In genomic region chr12:53337998-53338397, GRCh38 we compare ENCODE assay signal across 17 cellular contexts. TPM values are rescaled to one million over a fixed set of nuclear protein-coding genes. Genes with fewer than 3 reads are reported as not detected.
"Had no signal": no experiment of that assay in that cellular context is flagged by ENCODE, and none has a peak within 500 bp of the region (broad histone marks: within the 10 kb centered on the region; RNA-seq: fewer than 3 reads in every experiment).

No MANE protein-coding gene starts in this region.

- H3K27ac Mint-ChIP-seq: activated CD8-positive, alpha-beta memory T cell treated with anti-CD3 and anti-CD28 coated beads, Interleukin-2, amount 10 ng/mL, durations not matched to agents 7 days and 5 days; activated T-cell treated with anti-CD3 and anti-CD28 coated beads, Interleukin-2, amount 50 U/mL, for 24 hours; memory B cell; nephron progenitor cell had no signal

- ATAC-seq: activated CD8-positive, alpha-beta memory T cell treated with anti-CD3 and anti-CD28 coated beads, Interleukin-2, amount 10 ng/mL, durations not matched to agents 7 days and 5 days; gastrocnemius medialis; left lung; T-cell had no signal

- H3K4me1 ChIP-seq: ascending aorta, gastrocnemius medialis, left lung had no signal

- DNase-seq: activated CD4-positive, alpha-beta T cell treated with anti-CD3 and anti-CD28 coated beads, Interleukin-2, amount 50 U/mL, for 1 hour; activated CD4-positive, CD25-positive, alpha-beta regulatory T cell; activated CD8-positive, alpha-beta memory T cell treated with anti-CD3 and anti-CD28 coated beads, Interleukin-2, amount 10 ng/mL, durations not matched to agents 7 days and 5 days; activated effector memory CD4-positive, alpha-beta T cell treated with Interleukin-2 at 50 U/mL for 16 hours; activated T-cell treated with anti-CD3 and anti-CD28 coated beads, Interleukin-2, amount 50 U/mL, for 24 hours; effector CD4-positive, alpha-beta T cell; gastrocnemius medialis; left lung; nephron progenitor cell; ovary; stimulated activated CD4-positive, alpha-beta T cell treated with anti-CD3 and anti-CD28 coated beads, Interleukin-4, amount 100 ng/mL, for 4 hours had no signal

- H3K4me3 Mint-ChIP-seq: activated CD8-positive, alpha-beta memory T cell treated with anti-CD3 and anti-CD28 coated beads, Interleukin-2, amount 10 ng/mL, durations not matched to agents 7 days and 5 days; activated T-cell treated with anti-CD3 and anti-CD28 coated beads, Interleukin-2, amount 50 U/mL, for 24 hours; memory B cell; nephron progenitor cell; T-cell had no signal

- H3K9me3 ChIP-seq: ascending aorta, gastrocnemius medialis, left lung, ovary had no signal

- H3K4me3 ChIP-seq: ascending aorta, gastrocnemius medialis, left lung, ovary had no signal

- H3K27me3 ChIP-seq: ovary had no signal

- H3K36me3 ChIP-seq: ascending aorta, gastrocnemius medialis, left lung, ovary had no signal

- H3K27ac ChIP-seq: ascending aorta, gastrocnemius medialis, left lung, ovary had no signal

- H3K9me3 Mint-ChIP-seq: activated T-cell treated with anti-CD3 and anti-CD28 coated beads, Interleukin-2, amount 50 U/mL, for 24 hours; memory B cell; nephron progenitor cell; T-cell had no signal

- H3K36me3 Mint-ChIP-seq: activated CD8-positive, alpha-beta memory T cell treated with anti-CD3 and anti-CD28 coated beads, Interleukin-2, amount 10 ng/mL, durations not matched to agents 7 days and 5 days; memory B cell; T-cell had no signal

RNA-seq across cellular contexts. Expression of gene SP7, which starts 1.8 kb away (rescaled TPM):
- total RNA-seq: activated CD8-positive, alpha-beta memory T cell treated with anti-CD3 and anti-CD28 coated beads, Interleukin-2, amount 10 ng/mL, durations not matched to agents 7 days and 5 days; ascending aorta; fibroblast of lung; gastrocnemius medialis; mucosa of gallbladder; ovary had no signal
- polyA plus RNA-seq: fibroblast of lung, keratinocyte had no signal
